ENCODE assay signal across 13 cellular contexts in the genomic region with DNA sequence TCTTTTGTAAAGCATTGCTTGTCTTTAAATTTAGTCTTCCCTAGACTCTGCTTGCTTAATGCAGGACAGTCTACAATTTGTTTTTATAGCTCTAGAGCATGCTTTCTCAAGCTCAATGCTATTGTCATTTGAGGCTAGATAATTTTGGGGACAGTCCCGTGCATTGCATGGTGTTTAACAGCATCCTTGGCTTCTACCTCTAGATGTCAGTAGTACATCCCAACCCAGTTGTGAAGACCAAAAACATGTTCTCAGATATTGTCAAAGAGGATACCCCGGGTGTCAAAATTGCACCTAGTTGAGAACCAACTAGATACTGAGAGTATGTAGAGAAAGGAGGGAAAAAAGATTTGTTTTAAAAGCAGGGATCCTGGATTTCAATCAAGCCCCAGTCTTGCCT.
DNase-seq lines count a peak whose midpoint lies in the region; ATAC-seq and TF ChIP-seq lines count a peak whose summit lies in the region.
"Had no signal": no experiment of that assay in that cellular context is flagged by ENCODE, and none has a peak within 500 bp of the region (broad histone marks: within the 10 kb centered on the region; RNA-seq: fewer than 3 reads in every experiment).

No MANE protein-coding gene starts in this region.

- peak; percentile 5 for DNase-seq in activated naive CD4-positive, alpha-beta T cell treated with anti-CD3 and anti-CD28 coated beads for 36 hours
- no peak for DNase-seq in activated naive CD4-positive, alpha-beta T cell (lab: John Stamatoyannopoulos, UW)
- DNase-seq in LNCaP clone FGC (ENCODE audit: low read depth) (no peak), dermis blood vessel endothelial cell (peak; percentile 1), upper lobe of right lung (no peak), middle frontal gyrus (ENCODE audit: extremely low spot score, low spot score) (no peak)
- no peak for DNase-seq in stimulated activated CD4-positive, alpha-beta T cell treated with anti-CD3 and anti-CD28 coated beads, Interleukin-4, amount 100 ng/mL, for 4 hours
- no peak for DNase-seq in activated CD4-positive, alpha-beta T cell treated with anti-CD3 and anti-CD28 coated beads, Interleukin-2, amount 10 ng/mL, durations not matched to agents 24 days and 14 days
- DNase-seq: amygdala, heart right ventricle, NCI-H510A, pancreas had no signal

- H3K4me1 Mint-ChIP-seq in activated naive CD4-positive, alpha-beta T cell treated with anti-CD3 and anti-CD28 coated beads for 36 hours (ENCODE audit: low read depth): no peaks in the 10 kb centered on the region
- H3K4me1 Mint-ChIP-seq in activated CD4-positive, alpha-beta T cell treated with anti-CD3 and anti-CD28 coated beads, Interleukin-2, amount 10 ng/mL, durations not matched to agents 24 days and 14 days: no peaks in the 10 kb centered on the region

- H3K27ac ChIP-seq in upper lobe of right lung: no peak overlapping the region
- H3K27ac ChIP-seq: BLaER1, heart right ventricle, pancreas had no signal

- CTCF ChIA-PET in activated naive CD4-positive, alpha-beta T cell treated with anti-CD3 and anti-CD28 coated beads for 36 hours (lab: Charles Lee): interaction anchor here (0.6 to 1.8 kb wide), 3 partner anchors 11 to 208 kb away, joined by 3 to 5 read pairs (median 3); no protein-coding TSS in a partner anchor

- no peaks in the 10 kb centered on the region for H3K36me3 ChIP-seq in upper lobe of right lung
- H3K36me3 ChIP-seq: BLaER1, heart right ventricle, pancreas had no signal

- H3K4me3 Mint-ChIP-seq in activated naive CD4-positive, alpha-beta T cell treated with anti-CD3 and anti-CD28 coated beads for 36 hours: no peak overlapping the region
- H3K4me3 Mint-ChIP-seq in activated CD4-positive, alpha-beta T cell treated with anti-CD3 and anti-CD28 coated beads, Interleukin-2, amount 10 ng/mL, durations not matched to agents 24 days and 14 days: no peak overlapping the region

- no peak for ATAC-seq in upper lobe of right lung
- ATAC-seq: heart right ventricle, pancreas had no signal

- H3K27me3 Mint-ChIP-seq in activated naive CD4-positive, alpha-beta T cell treated with anti-CD3 and anti-CD28 coated beads for 36 hours (ENCODE audit: low read depth): peaks cover 25% of the 10 kb centered on the region
- peaks cover 13% of the 10 kb centered on the region for H3K27me3 Mint-ChIP-seq in activated CD4-positive, alpha-beta T cell treated with anti-CD3 and anti-CD28 coated beads, Interleukin-2, amount 10 ng/mL, durations not matched to agents 24 days and 14 days

- intact Hi-C loops in activated naive CD4-positive, alpha-beta T cell treated with anti-CD3 and anti-CD28 coated beads for 36 hours (cut with micrococcal nuclease): no loop called here
- intact Hi-C loops in upper lobe of right lung (cut with DNase I): no loop called here
- intact Hi-C loops in activated CD4-positive, alpha-beta T cell treated with anti-CD3 and anti-CD28 coated beads, Interleukin-2, amount 10 ng/mL, durations not matched to agents 24 days and 14 days (cut with micrococcal nuclease): no loop called here

- no peaks in the 10 kb centered on the region for H3K9me3 Mint-ChIP-seq in activated naive CD4-positive, alpha-beta T cell treated with anti-CD3 and anti-CD28 coated beads for 36 hours
- no peaks in the 10 kb centered on the region for H3K9me3 Mint-ChIP-seq in activated CD4-positive, alpha-beta T cell treated with anti-CD3 and anti-CD28 coated beads, Interleukin-2, amount 10 ng/mL, durations not matched to agents 24 days and 14 days

- peak; percentile 59 for TF ChIP-seq CTCF in LNCaP clone FGC (IDR thresholded peaks at IDR 0.05; ENCODE audit: control insufficient read depth, extremely low read depth, insufficient read depth)
- peak; percentile 17 for TF ChIP-seq CTCF in upper lobe of right lung (IDR thresholded peaks at IDR 0.05)

- peaks cover 4% of the 10 kb centered on the region for H3K27me3 ChIP-seq in upper lobe of right lung
- H3K27me3 ChIP-seq: BLaER1, pancreas had no signal

- no peaks in the 10 kb centered on the region for H3K36me3 Mint-ChIP-seq in activated naive CD4-positive, alpha-beta T cell treated with anti-CD3 and anti-CD28 coated beads for 36 hours (ENCODE audit: low read depth)
- H3K36me3 Mint-ChIP-seq in activated CD4-positive, alpha-beta T cell treated with anti-CD3 and anti-CD28 coated beads, Interleukin-2, amount 10 ng/mL, durations not matched to agents 24 days and 14 days (ENCODE audit: low read depth): no peaks in the 10 kb centered on the region

- H3K4me1 ChIP-seq in upper lobe of right lung: no peaks in the 10 kb centered on the region
- H3K4me1 ChIP-seq: pancreas had no signal

- no peak overlapping the region for H3K27ac Mint-ChIP-seq in activated naive CD4-positive, alpha-beta T cell treated with anti-CD3 and anti-CD28 coated beads for 36 hours
- no peak overlapping the region for H3K27ac Mint-ChIP-seq in activated CD4-positive, alpha-beta T cell treated with anti-CD3 and anti-CD28 coated beads, Interleukin-2, amount 10 ng/mL, durations not matched to agents 24 days and 14 days

- no peaks in the 10 kb centered on the region for H3K9me3 ChIP-seq in upper lobe of right lung
- H3K9me3 ChIP-seq: BLaER1, pancreas had no signal

- H3K4me3 ChIP-seq in LNCaP clone FGC (ENCODE audit: low read depth, low read length) (no peak overlapping the region), upper lobe of right lung (no peak overlapping the region)
- H3K4me3 ChIP-seq: BLaER1, heart right ventricle, pancreas had no signal

Comparison
In these comparisons a context has a peak if more than half of its experiments do, and no peak if none do; other contexts are left out.
1. DNase-seq: peak in activated naive CD4-positive, alpha-beta T cell treated with anti-CD3 and anti-CD28 coated beads for 36 hours (single experiment) and dermis blood vessel endothelial cell (single experiment); none in activated naive CD4-positive, alpha-beta T cell (0 of 4), LNCaP clone FGC (single experiment), upper lobe of right lung (single experiment), stimulated activated CD4-positive, alpha-beta T cell treated with anti-CD3 and anti-CD28 coated beads, Interleukin-4, amount 100 ng/mL, for 4 hours (0 of 2), activated CD4-positive, alpha-beta T cell treated with anti-CD3 and anti-CD28 coated beads, Interleukin-2, amount 10 ng/mL, durations not matched to agents 24 days and 14 days (single experiment) and middle frontal gyrus (single experiment).